In the genomic region with DNA sequence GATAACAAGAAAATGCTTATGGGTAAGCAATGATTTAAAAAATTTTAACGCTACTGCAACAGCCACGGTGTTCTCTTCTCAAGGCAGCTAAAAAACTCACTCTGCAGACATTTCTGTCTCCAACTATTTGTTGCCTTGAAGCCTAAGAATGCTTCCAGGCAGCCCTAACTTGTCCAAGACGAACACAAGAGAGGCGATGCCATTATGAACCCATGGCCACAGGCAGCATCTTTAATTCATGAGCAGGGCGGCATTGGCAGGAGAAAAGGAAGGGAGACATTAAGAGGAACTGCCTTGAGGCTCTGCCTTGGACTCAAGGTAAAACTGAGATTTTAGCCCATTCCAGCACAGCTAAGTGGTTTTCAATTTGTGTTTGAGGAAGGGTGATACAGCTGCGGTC, we compare ENCODE assay signal across 16 cellular contexts.
DNase-seq lines count a peak whose midpoint lies in the region; ATAC-seq and TF ChIP-seq lines count a peak whose summit lies in the region.
"Had no signal": no experiment of that assay in that cellular context is flagged by ENCODE, and none has a peak within 500 bp of the region (broad histone marks: within the 10 kb centered on the region; RNA-seq: fewer than 3 reads in every experiment).

No MANE protein-coding gene starts in this region.

- H3K27ac Mint-ChIP-seq in endodermal cell: no peak overlapping the region
- H3K27ac Mint-ChIP-seq in osteocyte (ENCODE audit: unreplicated experiment): no peak overlapping the region
- H3K27ac Mint-ChIP-seq: CD8-positive, alpha-beta memory T cell; HFFc6 had no signal

- H3K4me1 ChIP-seq in heart right ventricle (peaks cover 6 to 37% (median 24%) of the 10 kb centered on the region in 9 donors), endodermal cell (ENCODE audit: control insufficient read depth, insufficient read depth, low read length) (no peaks in the 10 kb centered on the region), tibial artery (peaks cover 0 to 22% (median 19%) of the 10 kb centered on the region in 4 donors)
- H3K4me1 ChIP-seq: Caco-2 had no signal

- no peaks in the 10 kb centered on the region for H3K27me3 ChIP-seq in heart right ventricle
- H3K27me3 ChIP-seq in endodermal cell (ENCODE audit: control insufficient read depth, insufficient read depth, low read length, poor library complexity, severe bottlenecking): no peaks in the 10 kb centered on the region
- no peaks in the 10 kb centered on the region for H3K27me3 ChIP-seq in tibial artery
- H3K27me3 ChIP-seq in brain microvascular endothelial cell (replicated peaks): no peaks in the 10 kb centered on the region
- H3K27me3 ChIP-seq: BLaER1 had no signal

- H3K9me3 Mint-ChIP-seq in endodermal cell (no peaks in the 10 kb centered on the region), osteocyte (ENCODE audit: unreplicated experiment) (no peaks in the 10 kb centered on the region)
- H3K9me3 Mint-ChIP-seq: CD8-positive, alpha-beta memory T cell; HFFc6 had no signal

- no peak overlapping the region for H3K4me3 ChIP-seq in heart right ventricle
- no peak overlapping the region for H3K4me3 ChIP-seq in endodermal cell (ENCODE audit: low read length)
- no peak overlapping the region for H3K4me3 ChIP-seq in tibial artery
- no peak overlapping the region for H3K4me3 ChIP-seq in brain microvascular endothelial cell (ENCODE audit: low read depth, low read length)
- H3K4me3 ChIP-seq: BLaER1 had no signal

- intact Hi-C loops in cardiac septum (cut with DNase I) (loop anchor here (2.0 kb wide), 1 partner anchor 17 kb away; no protein-coding TSS in a partner anchor), heart right ventricle (cut with DNase I) (loop anchor here in 1 of 10 donors (10.0 kb wide), 1 partner anchor 63 kb away; the partner anchor contains the start of gene KCND3), tibial artery (cut with DNase I; ENCODE audit: low total_unique reads) (no loop called here)

- H3K36me3 ChIP-seq in heart right ventricle (no peaks in the 10 kb centered on the region), endodermal cell (ENCODE audit: control insufficient read depth, insufficient read depth, low read length) (no peaks in the 10 kb centered on the region), tibial artery (no peaks in the 10 kb centered on the region), brain microvascular endothelial cell (replicated peaks) (no peaks in the 10 kb centered on the region)
- H3K36me3 ChIP-seq: BLaER1 had no signal

- no peak overlapping the region for H3K9ac ChIP-seq in endodermal cell (ENCODE audit: extremely low read depth, low read length, poor library complexity, severe bottlenecking)
- H3K9ac ChIP-seq: BLaER1 had no signal

- TF ChIP-seq CTCF in heart right ventricle (IDR thresholded peaks at IDR 0.05) (no peak), endodermal cell (conservative IDR thresholded peaks at IDR 0.05) (no peak), tibial artery (IDR thresholded peaks at IDR 0.05) (no peak), osteocyte (IDR thresholded peaks at IDR 0.05) (no peak), brain microvascular endothelial cell (IDR thresholded peaks at IDR 0.05; ENCODE audit: low read depth, low read length, missing control alignments) (no peak)

- H3K27me3 Mint-ChIP-seq in endodermal cell (ENCODE audit: insufficient read depth): peaks cover 2% of the 10 kb centered on the region
- H3K27me3 Mint-ChIP-seq in osteocyte (ENCODE audit: unreplicated experiment): no peaks in the 10 kb centered on the region

- peak overlapping the region in 2 of 10 donors; percentile 71 to 88 for H3K27ac ChIP-seq in heart right ventricle
- H3K27ac ChIP-seq in endodermal cell (ENCODE audit: low read depth, low read length): no peak overlapping the region
- H3K27ac ChIP-seq in tibial artery: peak overlapping the region; percentile 77 to 81
- no peak overlapping the region for H3K27ac ChIP-seq in brain microvascular endothelial cell
- H3K27ac ChIP-seq: 22Rv1, BLaER1 had no signal

- no peak for ATAC-seq in heart right ventricle

- H3K4me3 Mint-ChIP-seq in endodermal cell (no peak overlapping the region), osteocyte (ENCODE audit: unreplicated experiment) (no peak overlapping the region)
- H3K4me3 Mint-ChIP-seq: CD8-positive, alpha-beta memory T cell; HFFc6 had no signal

- in situ Hi-C loops in brain microvascular endothelial cell (cut with HindIII; ENCODE audit: low pct_ligation_motif_present, low sequenced_read_pairs): no loop called here

- H3K36me3 Mint-ChIP-seq in endodermal cell (ENCODE audit: low read depth) (no peaks in the 10 kb centered on the region), osteocyte (ENCODE audit: unreplicated experiment) (no peaks in the 10 kb centered on the region)
- H3K36me3 Mint-ChIP-seq: CD8-positive, alpha-beta memory T cell had no signal

- DNase-seq in cardiac septum (ENCODE audit: low spot score) (peak; percentile 39), heart right ventricle (no peak), endodermal cell (peak; percentile 3), midbrain (lab: John Stamatoyannopoulos, UW) (peak; percentile 19), tibial artery (no peak), osteocyte (ENCODE audit: extremely low spot score, unreplicated experiment) (no peak), kidney tubule cell (ENCODE audit: low spot score) (no peak), brain microvascular endothelial cell (no peak)
- DNase-seq: Caco-2; CD8-positive, alpha-beta memory T cell; DND-41; GDM1; HCEC 1CT; HFFc6 had no signal

- H3K9me3 ChIP-seq in heart right ventricle: no peaks in the 10 kb centered on the region
- H3K9me3 ChIP-seq in endodermal cell (ENCODE audit: control insufficient read depth, low read length): no peaks in the 10 kb centered on the region
- H3K9me3 ChIP-seq in tibial artery: no peaks in the 10 kb centered on the region
- H3K9me3 ChIP-seq: BLaER1, Caco-2 had no signal

- 85 to 90% methylated on average over 6 of the region's 6 CpGs for WGBS in heart right ventricle, 2 donors
- 82 to 86% methylated on average over 5 to 6 of the region's 6 CpGs for WGBS in endodermal cell (ENCODE audit: insufficient coverage in 1 of 2, insufficient read length in 1 of 2), 2 experiments

- H3K4me1 Mint-ChIP-seq in endodermal cell: no peaks in the 10 kb centered on the region
- H3K4me1 Mint-ChIP-seq in osteocyte (ENCODE audit: unreplicated experiment): peaks cover 3% of the 10 kb centered on the region
- H3K4me1 Mint-ChIP-seq: CD8-positive, alpha-beta memory T cell had no signal

Comparison
In these comparisons a context has a peak if more than half of its experiments do, and no peak if none do; other contexts are left out.
1. DNase-seq: peak in cardiac septum (single experiment), endodermal cell (single experiment) and midbrain (single experiment); none in heart right ventricle (0 of 2), tibial artery (0 of 2), osteocyte (single experiment), kidney tubule cell (single experiment) and brain microvascular endothelial cell (single experiment).
2. H3K27ac ChIP-seq: peak in tibial artery (2 of 2); none in endodermal cell (single experiment) and brain microvascular endothelial cell (single experiment).